In genomic region chr17:40309031-40309937, GRCh38 we compare ENCODE assay signal across 8 cellular contexts. TPM values are rescaled to one million over a fixed set of nuclear protein-coding genes. Genes with fewer than 3 reads are reported as not detected.
DNase-seq lines count a peak whose midpoint lies in the region; ATAC-seq, FAIRE-seq and TF ChIP-seq lines count a peak whose summit lies in the region.

RARA (plus strand) TSS chr17:40309180; CDS start chr17:40331219, 22,039 bp downstream.

- no peak for TF ChIP-seq POLR2A in H54 (IDR thresholded peaks at IDR 0.05; ENCODE audit: low read depth, low read length)

- TF ChIP-seq CTCF in ascending aorta (IDR thresholded peaks at IDR 0.05) (no peak), retinal pigment epithelial cell (conservative IDR thresholded peaks at IDR 0.05; ENCODE audit: low read depth, low read length) (no peak)

- ATAC-seq in GM21717 (IDR thresholded peaks at IDR 0.05; ENCODE audit: unreplicated experiment): no peak

- H3K4me1 ChIP-seq in ascending aorta (peaks cover 50 to 60% of the 10 kb centered on the region in 2 donors), iPS DF 6.9 (ENCODE audit: control insufficient read depth, insufficient read depth, low read length) (peaks cover 13% of the 10 kb centered on the region)

- H3K36me3 ChIP-seq in ascending aorta (no peaks in the 10 kb centered on the region), iPS DF 6.9 (ENCODE audit: control insufficient read depth, insufficient read depth, low read length) (no peaks in the 10 kb centered on the region)

- no CpG with 5 or more reads among the region's 20 CpGs for WGBS in iPS DF 6.9 (ENCODE audit: insufficient coverage, insufficient read length)

- FAIRE-seq in H54 (lab: Jason Lieb, UNC): no peak

- H3K27ac ChIP-seq in ascending aorta (peak within 1 kb of the TSS; percentile 82 to 91), iPS DF 6.9 (ENCODE audit: low read length) (no peak within 1 kb of the TSS)

- peak; percentile 40 for DNase-seq in NCI-H1694 (lab: John Stamatoyannopoulos, UW)
- peak in 1 of 2 donors; percentile 82 for DNase-seq in ascending aorta (ENCODE audit: low spot score in 2 of 2)
- DNase-seq in iPS DF 6.9 (ENCODE audit: low read depth, low spot score): no peak
- DNase-seq in retinal pigment epithelial cell (ENCODE audit: low read depth): no peak
- DNase-seq in H54 (ENCODE audit: insufficient read length, low spot score): no peak
- DNase-seq in NCI-H1048 (lab: John Stamatoyannopoulos, UW): no peak

- no peaks in the 10 kb centered on the region for H3K9me3 ChIP-seq in ascending aorta
- no peaks in the 10 kb centered on the region for H3K9me3 ChIP-seq in iPS DF 6.9 (ENCODE audit: control insufficient read depth, insufficient read depth, low read length)

- intact Hi-C loops in ascending aorta (cut with DNase I): loop anchor here (5.0 kb wide), 1 partner anchor 228 kb away; no protein-coding TSS in a partner anchor

- no peaks in the 10 kb centered on the region for H3K27me3 ChIP-seq in ascending aorta
- no peaks in the 10 kb centered on the region for H3K27me3 ChIP-seq in iPS DF 6.9 (ENCODE audit: control insufficient read depth, insufficient read depth, low read length)

- peak within 1 kb of the TSS; percentile 2; the same call in 1 of the 2 replicates for H3K4me3 ChIP-seq in GM08714 (ENCODE audit: low read length)
- H3K4me3 ChIP-seq in ascending aorta: peak within 1 kb of the TSS; percentile 35 to 61
- peak within 1 kb of the TSS; percentile 67 for H3K4me3 ChIP-seq in iPS DF 6.9 (ENCODE audit: low read length)
- H3K4me3 ChIP-seq in retinal pigment epithelial cell (ENCODE audit: low read length): peak within 1 kb of the TSS; percentile 87

RNA-seq across cellular contexts. Expression of gene RARA, which starts in this region (rescaled TPM):
- total RNA-seq in ascending aorta: 77.3 TPM

Comparison
In these comparisons a context has a peak if more than half of its experiments do, and no peak if none do; other contexts are left out.
1. H3K4me3 ChIP-seq: peak in every context shown above with its lines; median percentile 87 in retinal pigment epithelial cell; 67 in iPS DF 6.9; 48 in ascending aorta; 2 in GM08714.